23 cellular contexts compared by ENCODE assay signal in the genomic region with DNA sequence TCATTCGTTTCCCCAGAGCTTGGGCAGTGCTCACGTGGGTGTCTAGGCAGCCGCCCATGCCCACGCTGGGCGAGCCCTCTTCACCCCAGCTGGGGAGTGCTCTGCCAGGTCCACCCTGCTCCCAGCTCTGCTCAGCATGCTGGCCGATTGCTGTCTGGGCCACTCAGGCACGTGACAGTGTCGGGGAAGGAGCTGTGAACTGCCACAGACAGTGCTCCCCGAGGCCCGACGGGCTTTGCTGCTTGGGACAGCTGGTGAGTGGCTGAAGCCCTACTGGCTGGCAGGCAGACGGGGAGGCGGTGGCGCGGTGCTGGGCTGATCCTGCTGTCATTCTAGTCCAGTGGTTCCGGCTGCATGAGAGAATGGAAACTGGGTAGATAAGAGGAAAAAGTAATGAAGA. TPM values are rescaled to one million over a fixed set of nuclear protein-coding genes. Genes with fewer than 3 reads are reported as not detected.
DNase-seq lines count a peak whose midpoint lies in the region; ATAC-seq and TF ChIP-seq lines count a peak whose summit lies in the region.
"Had no signal": no experiment of that assay in that cellular context is flagged by ENCODE, and none has a peak within 500 bp of the region (broad histone marks: within the 10 kb centered on the region; RNA-seq: fewer than 3 reads in every experiment).

No MANE protein-coding gene starts in this region.

- H3K27ac Mint-ChIP-seq in glutamatergic neuron (ENCODE audit: unreplicated experiment) (peak overlapping the region; percentile 59), endodermal cell (no peak overlapping the region)
- H3K27ac Mint-ChIP-seq: CD4-positive, alpha-beta T cell; GM23338; stimulated activated memory B cell treated with anti-CD40 and anti-IgM and Interleukin-4, amounts not matched to agents 10 μg/mL and 1 μg/mL and 100 μg/mL, for 72 hours had no signal

- H4K91ac ChIP-seq in neuronal stem cell (ENCODE audit: low read depth, low read length, poor library complexity), result no peak overlapping the region

- ATAC-seq in RWPE2 (ENCODE audit: low read depth), result no peak
- ATAC-seq: GM23338; K562; left lung; stimulated activated memory B cell treated with anti-CD40 and anti-IgM and Interleukin-4, amounts not matched to agents 10 μg/mL and 1 μg/mL and 100 μg/mL, for 72 hours; upper lobe of right lung had no signal

- no peak overlapping the region for H3K4ac ChIP-seq in neuronal stem cell (ENCODE audit: low read length)

- H3K4me1 Mint-ChIP-seq in glutamatergic neuron (ENCODE audit: low read depth, unreplicated experiment), result peaks cover 5% of the 10 kb centered on the region
- no peaks in the 10 kb centered on the region for H3K4me1 Mint-ChIP-seq in endodermal cell
- H3K4me1 Mint-ChIP-seq: GM23338; stimulated activated memory B cell treated with anti-CD40 and anti-IgM and Interleukin-4, amounts not matched to agents 10 μg/mL and 1 μg/mL and 100 μg/mL, for 72 hours had no signal

- peak overlapping the region; percentile 37 for H2BK15ac ChIP-seq in neuronal stem cell (ENCODE audit: low read length)

- H3K4me1 ChIP-seq in RWPE2 (ENCODE audit: insufficient read depth, poor library complexity, severe bottlenecking) (peaks cover 3% of the 10 kb centered on the region), neuronal stem cell (ENCODE audit: control insufficient read depth in 2 of 2, insufficient read depth in 1 of 2, low read depth in 1 of 2, low read length in 2 of 2) (peaks cover 0 to 10% of the 10 kb centered on the region in 2 donors), endodermal cell (ENCODE audit: control insufficient read depth, insufficient read depth, low read length) (no peaks in the 10 kb centered on the region), prostate gland (replicated peaks) (no peaks in the 10 kb centered on the region)

- no peak overlapping the region for H2BK120ac ChIP-seq in neuronal stem cell (ENCODE audit: low read depth, low read length)

- H3K4me3 Mint-ChIP-seq in glutamatergic neuron (ENCODE audit: unreplicated experiment) (peak overlapping the region; percentile 61), endodermal cell (no peak overlapping the region)
- H3K4me3 Mint-ChIP-seq: CD4-positive, alpha-beta T cell; GM23338; stimulated activated memory B cell treated with anti-CD40 and anti-IgM and Interleukin-4, amounts not matched to agents 10 μg/mL and 1 μg/mL and 100 μg/mL, for 72 hours had no signal

- H3K9me3 Mint-ChIP-seq in glutamatergic neuron (ENCODE audit: unreplicated experiment), result peaks cover 3% of the 10 kb centered on the region
- H3K9me3 Mint-ChIP-seq in endodermal cell, result no peaks in the 10 kb centered on the region
- H3K9me3 Mint-ChIP-seq: CD4-positive, alpha-beta T cell; GM23338 had no signal

- no peaks in the 10 kb centered on the region for H3K36me3 ChIP-seq in RWPE2 (ENCODE audit: low read depth)
- H3K36me3 ChIP-seq in neuronal stem cell (replicated peaks in 1 of 2; ENCODE audit: control insufficient read depth in 2 of 2, insufficient read depth in 2 of 2, low read length in 2 of 2), result peaks cover 5 to 31% of the 10 kb centered on the region in 2 donors
- H3K36me3 ChIP-seq in endodermal cell (ENCODE audit: control insufficient read depth, insufficient read depth, low read length), result peaks cover 25% of the 10 kb centered on the region
- H3K36me3 ChIP-seq in prostate gland, result no peaks in the 10 kb centered on the region
- H3K36me3 ChIP-seq: left lung, neutrophil, upper lobe of right lung had no signal

- H2AK5ac ChIP-seq in neuronal stem cell (ENCODE audit: low read depth, low read length), result no peak overlapping the region

- no peak overlapping the region for H3K23ac ChIP-seq in neuronal stem cell (ENCODE audit: low read depth, low read length, poor library complexity)

- DNase-seq in activated CD8-positive, alpha-beta memory T cell treated with anti-CD3 and anti-CD28 coated beads, Interleukin-2, amount 50 U/mL, for 4 hours, result peak; percentile 9
- DNase-seq in activated CD8-positive, alpha-beta memory T cell treated with anti-CD3 and anti-CD28 coated beads, Interleukin-2, amount 50 U/mL, for 48 hours, result no peak
- DNase-seq in RWPE2 (ENCODE audit: low spot score), result peak; percentile 58
- peak; percentile 38 for DNase-seq in glutamatergic neuron
- DNase-seq in neuronal stem cell (ENCODE audit: low spot score), result no peak
- DNase-seq in endodermal cell, result no peak
- DNase-seq in prostate gland (ENCODE audit: low spot score), result no peak
- DNase-seq in caudate nucleus (lab: John Stamatoyannopoulos, UW), result no peak
- DNase-seq: 8988T; activated CD4-positive, alpha-beta T cell treated with anti-CD3 and anti-CD28 coated beads, Interleukin-2, amount 50 U/mL, for 4 hours; activated naive CD4-positive, alpha-beta T cell treated with Interleukin-2 at 50 U/mL for 16 hours; anterior cingulate cortex; CD4-positive, alpha-beta T cell; effector memory CD4-positive, alpha-beta T cell; NCI-H1048; NCI-H1694 treated with DMSO at 0.1 percent for 48 hours had no signal

- no peak overlapping the region for H2AFZ ChIP-seq in neuronal stem cell (ENCODE audit: low read length)
- H2AFZ ChIP-seq: GM23338 had no signal

- intact Hi-C loops in prostate gland (cut with DNase I), result no loop called here

- H2BK12ac ChIP-seq in neuronal stem cell (ENCODE audit: low read length), result no peak overlapping the region

- H3K79me1 ChIP-seq in neuronal stem cell (ENCODE audit: low read depth, low read length), result peaks cover 3% of the 10 kb centered on the region

- H3K9ac ChIP-seq in neuronal stem cell (ENCODE audit: low read depth, low read length, poor library complexity) (no peak overlapping the region), endodermal cell (ENCODE audit: extremely low read depth, low read length, poor library complexity, severe bottlenecking) (no peak overlapping the region)

- H3K4me2 ChIP-seq in neuronal stem cell (ENCODE audit: insufficient read depth, low read length, poor library complexity, severe bottlenecking), result no peak overlapping the region
- H3K4me2 ChIP-seq: GM23338 had no signal

- no peak overlapping the region for H3K4me3 ChIP-seq in RWPE2 (ENCODE audit: severe bottlenecking)
- no peak overlapping the region for H3K4me3 ChIP-seq in neuronal stem cell (ENCODE audit: low read length in 2 of 2)
- no peak overlapping the region for H3K4me3 ChIP-seq in endodermal cell (ENCODE audit: low read length)
- H3K4me3 ChIP-seq in prostate gland, result no peak overlapping the region
- H3K4me3 ChIP-seq: coronary artery, GM23338, K562, left lung, upper lobe of right lung had no signal

- TF ChIP-seq CTCF in RWPE2 (IDR thresholded peaks at IDR 0.05; ENCODE audit: poor library complexity, severe bottlenecking) (no peak), glutamatergic neuron (IDR thresholded peaks at IDR 0.05; ENCODE audit: partially characterized antibody, unreplicated experiment) (no peak), endodermal cell (conservative IDR thresholded peaks at IDR 0.05) (no peak), prostate gland (IDR thresholded peaks at IDR 0.05) (no peak)

- H3K9me3 ChIP-seq in RWPE2 (ENCODE audit: severe bottlenecking) (no peaks in the 10 kb centered on the region), neuronal stem cell (replicated peaks in 1 of 2; ENCODE audit: control insufficient read depth in 2 of 2, insufficient read depth in 1 of 2, low read depth in 1 of 2, low read length in 2 of 2) (peaks cover 5 to 26% of the 10 kb centered on the region in 2 donors), endodermal cell (ENCODE audit: control insufficient read depth, low read length) (peaks cover 27% of the 10 kb centered on the region), prostate gland (no peaks in the 10 kb centered on the region)
- H3K9me3 ChIP-seq: left lung, neutrophil, upper lobe of right lung had no signal

- peak overlapping the region; percentile 65 for H4K8ac ChIP-seq in neuronal stem cell (ENCODE audit: low read depth, low read length)

- no peaks in the 10 kb centered on the region for H3K27me3 ChIP-seq in RWPE2 (ENCODE audit: insufficient read depth, poor library complexity, severe bottlenecking)
- peaks cover 0 to 10% (median 0%) of the 10 kb centered on the region in 3 experiments for H3K27me3 ChIP-seq in neuronal stem cell (ENCODE audit: control insufficient read depth in 3 of 3, insufficient read depth in 3 of 3, low read depth in 1 of 3, low read length in 3 of 3)
- H3K27me3 ChIP-seq in endodermal cell (ENCODE audit: control insufficient read depth, insufficient read depth, low read length, poor library complexity, severe bottlenecking), result no peaks in the 10 kb centered on the region
- peaks cover 4% of the 10 kb centered on the region for H3K27me3 ChIP-seq in prostate gland (replicated peaks; ENCODE audit: insufficient read depth)
- H3K27me3 ChIP-seq: upper lobe of right lung had no signal

- WGBS in neuronal stem cell (ENCODE audit: extremely low coverage in 2 of 2, insufficient read length in 2 of 2, insufficient replicate concordance in 1 of 2), 2 donors, result no CpG with 5 or more reads among the region's 16 CpGs
- 80 to 89% methylated on average over 4 to 16 of the region's 16 CpGs for WGBS in endodermal cell (ENCODE audit: insufficient coverage in 1 of 2, insufficient read length in 1 of 2), 2 experiments
- 89% methylated on average over 16 of the region's 16 CpGs for WGBS in prostate gland

- H3K27ac ChIP-seq in RWPE2 (ENCODE audit: poor library complexity, severe bottlenecking) (no peak overlapping the region), neuronal stem cell (replicated peaks; ENCODE audit: low read length) (no peak overlapping the region), endodermal cell (ENCODE audit: low read depth, low read length) (no peak overlapping the region), prostate gland (no peak overlapping the region), caudate nucleus (ENCODE audit: low read depth, low read length) (no peak overlapping the region)
- H3K27ac ChIP-seq: coronary artery, left lung, neutrophil, upper lobe of right lung had no signal

- no peak overlapping the region for H3K14ac ChIP-seq in neuronal stem cell (ENCODE audit: low read length)

- TF ChIP-seq POLR2A in prostate gland (IDR thresholded peaks at IDR 0.05), result no peak

- peaks cover 2% of the 10 kb centered on the region for H3K27me3 Mint-ChIP-seq in glutamatergic neuron (ENCODE audit: unreplicated experiment)
- H3K27me3 Mint-ChIP-seq in endodermal cell (ENCODE audit: insufficient read depth), result peaks cover 19% of the 10 kb centered on the region
- H3K27me3 Mint-ChIP-seq: CD4-positive, alpha-beta T cell; stimulated activated memory B cell treated with anti-CD40 and anti-IgM and Interleukin-4, amounts not matched to agents 10 μg/mL and 1 μg/mL and 100 μg/mL, for 72 hours had no signal

- H2BK5ac ChIP-seq in neuronal stem cell (ENCODE audit: low read length), result no peak overlapping the region

- H3K36me3 Mint-ChIP-seq in glutamatergic neuron (ENCODE audit: unreplicated experiment) (no peaks in the 10 kb centered on the region), endodermal cell (ENCODE audit: low read depth) (no peaks in the 10 kb centered on the region)

- peak overlapping the region; percentile 11 for H3K18ac ChIP-seq in neuronal stem cell (ENCODE audit: low read length)

RNA-seq across cellular contexts. Expression of a gene that starts 15.8 kb away (rescaled TPM):
- 17.8 TPM for total RNA-seq in glutamatergic neuron (ENCODE audit: unreplicated experiment)
- 24.2 TPM for polyA plus RNA-seq in neuronal stem cell (2013, experiment 1 of 2)
- polyA plus RNA-seq in neuronal stem cell (2013, experiment 2 of 2), result 24.1 TPM
- total RNA-seq in endodermal cell, result 10 to 100 TPM; 22.7 to 32.7 TPM
- polyA plus RNA-seq in endodermal cell (2013, experiment 1 of 2), result 25.4 TPM
- 23.8 TPM for polyA plus RNA-seq in endodermal cell (2013, experiment 2 of 2)
- 10 to 100 TPM; 12.4 to 32.5 TPM for total RNA-seq in prostate gland

RNA-seq across cellular contexts. Expression of a gene that starts 15.9 kb away (rescaled TPM):
- 24.9 TPM for total RNA-seq in glutamatergic neuron (ENCODE audit: unreplicated experiment)
- polyA plus RNA-seq in neuronal stem cell (2013, experiment 1 of 2), result 8.5 TPM
- 8.6 TPM for polyA plus RNA-seq in neuronal stem cell (2013, experiment 2 of 2)
- total RNA-seq in endodermal cell, result 10 to 100 TPM; 31.5 to 33.8 TPM
- polyA plus RNA-seq in endodermal cell (2013, experiment 1 of 2), result 16.9 TPM
- polyA plus RNA-seq in endodermal cell (2013, experiment 2 of 2), result 13.9 TPM
- total RNA-seq in prostate gland, result 10 to 100 TPM; 12.7 to 29.0 TPM

Comparison
In these comparisons a context has a peak if more than half of its experiments do, and no peak if none do; other contexts are left out.
1. DNase-seq: peak in activated CD8-positive, alpha-beta memory T cell treated with anti-CD3 and anti-CD28 coated beads, Interleukin-2, amount 50 U/mL, for 4 hours (single experiment), RWPE2 (single experiment) and glutamatergic neuron (single experiment); none in activated CD8-positive, alpha-beta memory T cell treated with anti-CD3 and anti-CD28 coated beads, Interleukin-2, amount 50 U/mL, for 48 hours (single experiment), neuronal stem cell (single experiment), endodermal cell (single experiment), prostate gland (single experiment) and caudate nucleus (0 of 61).